Comparison of ENCODE assay signal across 8 cellular contexts in genomic region chr10:43076876-43077420, GRCh38. TPM values are rescaled to one million over a fixed set of nuclear protein-coding genes. Genes with fewer than 3 reads are reported as not detected.
A peak's percentile ranks its signal among the peaks of the same experiment; 100 is the strongest.
DNase-seq lines count a peak whose midpoint lies in the region; ATAC-seq and TF ChIP-seq lines count a peak whose summit lies in the region.

Gene RET (plus strand): TSS chr10:43077069. CDS start chr10:43077259, 190 bp downstream.

- H3K4me1 Mint-ChIP-seq in activated naive CD8-positive, alpha-beta T cell (ENCODE audit: low read depth), result peaks cover 10% of the 10 kb centered on the region

- no peaks in the 10 kb centered on the region for H3K9me3 Mint-ChIP-seq in activated naive CD8-positive, alpha-beta T cell (ENCODE audit: low read depth)

- H3K36me3 Mint-ChIP-seq in activated naive CD8-positive, alpha-beta T cell, result no peaks in the 10 kb centered on the region

- no peak within 1 kb of the TSS for H3K27ac Mint-ChIP-seq in activated naive CD8-positive, alpha-beta T cell

- in situ Hi-C loops in GM13976 (cut with MboI; ENCODE audit: low sequenced_read_pairs, unreplicated experiment), result no loop called here

- H3K4me3 Mint-ChIP-seq in activated naive CD8-positive, alpha-beta T cell, result peak within 1 kb of the TSS; percentile 74

- H3K27me3 Mint-ChIP-seq in activated naive CD8-positive, alpha-beta T cell, result peaks cover 10% of the 10 kb centered on the region

- under 1% methylated on average over 50 of the region's 78 CpGs for WGBS in smooth muscle cell (ENCODE audit: low lambda C conversion rate)

- no peak for ATAC-seq in GM18867 (IDR thresholded peaks at IDR 0.05; ENCODE audit: unreplicated experiment)
- ATAC-seq in GM21360 (IDR thresholded peaks at IDR 0.05; ENCODE audit: unreplicated experiment), result no peak

- H3K27me3 ChIP-seq in A673 (replicated peaks; ENCODE audit: insufficient read depth, low read depth, low read length, poor library complexity) (peaks cover 3% of the 10 kb centered on the region), smooth muscle cell (ENCODE audit: low read depth) (peaks cover 80% of the 10 kb centered on the region)

- POLR2A ChIA-PET in A673 (lab: Charles Lee; ENCODE audit: low non-redundant PET), result no interaction called here

- H3K4me3 ChIP-seq in A673 (ENCODE audit: low read depth, low read length, poor library complexity, severe bottlenecking) (peak within 1 kb of the TSS; percentile 56), iPS-11a (ENCODE audit: low read depth, low read length) (peak within 1 kb of the TSS; percentile 56), smooth muscle cell (peak within 1 kb of the TSS; percentile 38)

- H3K9me3 ChIP-seq in A673 (ENCODE audit: low read depth, low read length, poor library complexity, severe bottlenecking), result no peaks in the 10 kb centered on the region
- H3K9me3 ChIP-seq in smooth muscle cell (replicated peaks; ENCODE audit: low read depth), result no peaks in the 10 kb centered on the region

- no peaks in the 10 kb centered on the region for H3K36me3 ChIP-seq in A673 (ENCODE audit: insufficient read depth, low read length, poor library complexity, severe bottlenecking)
- H3K36me3 ChIP-seq in smooth muscle cell (ENCODE audit: low read depth), result no peaks in the 10 kb centered on the region

- H3K9ac ChIP-seq in smooth muscle cell (ENCODE audit: low read depth), result no peak within 1 kb of the TSS

- no TSS peak for BruUV-seq in A673 (replicated peaks; lab: Mats Ljungman, UMichigan)

- no peaks in the 10 kb centered on the region for H3F3A ChIP-seq in smooth muscle cell (ENCODE audit: low read depth)

- intact Hi-C loops in A673 (cut with micrococcal nuclease; ENCODE audit: unreplicated experiment), result no loop called here

- CTCF ChIA-PET in A673 (lab: Charles Lee), result interaction anchor here (0.6 to 0.8 kb wide), 2 partner anchors 18 to 26 kb away, joined by 3 read pairs; no protein-coding TSS in a partner anchor

- peak within 1 kb of the TSS; percentile 90 for H3K4me2 ChIP-seq in smooth muscle cell

- H3K79me2 ChIP-seq in smooth muscle cell (ENCODE audit: low read depth), result no peaks in the 10 kb centered on the region

- H3K27ac ChIP-seq in A673 (ENCODE audit: low read depth, low read length, poor library complexity, severe bottlenecking) (no peak within 1 kb of the TSS), smooth muscle cell (ENCODE audit: low read depth) (no peak within 1 kb of the TSS)

- no peaks in the 10 kb centered on the region for H4K20me1 ChIP-seq in smooth muscle cell (ENCODE audit: low read depth)

- H3K4me1 ChIP-seq in A673 (ENCODE audit: insufficient read depth, low read length, poor library complexity, severe bottlenecking) (peaks cover 10% of the 10 kb centered on the region), smooth muscle cell (ENCODE audit: low read depth) (peaks cover 4% of the 10 kb centered on the region)

- no peak within 1 kb of the TSS for H2AFZ ChIP-seq in smooth muscle cell (ENCODE audit: low read depth)

- DNase-seq in A673 (ENCODE audit: low spot score) (peak; percentile 69), GM13976 (ENCODE audit: low spot score) (peak; percentile 57), smooth muscle cell (lab: John Stamatoyannopoulos, UW; ENCODE audit: unreplicated experiment) (no peak), NCI-H1694 treated with DMSO at 0.1 percent for 48 hours (lab: John Stamatoyannopoulos, UW) (no peak)

- no peak for TF ChIP-seq CTCF in A673 (conservative IDR thresholded peaks at IDR 0.05; ENCODE audit: low read depth, low read length)
- no peak for TF ChIP-seq CTCF in GM13976 (IDR thresholded peaks at IDR 0.05; ENCODE audit: borderline replicate concordance, control extremely low read depth, extremely low read depth, insufficient read depth, missing control alignments)
- TF ChIP-seq CTCF in smooth muscle cell (IDR thresholded peaks at IDR 0.05; ENCODE audit: borderline replicate concordance, insufficient read depth, poor library complexity, severe bottlenecking), result no peak

RNA-seq across cellular contexts. Expression of gene RET, which starts in this region (rescaled TPM):
- total RNA-seq in A673 (2021), result 68.0 and 70.1 TPM in 2 replicates
- 0.94 and 1.9 TPM in 2 replicates for total RNA-seq in smooth muscle cell
- polyA plus RNA-seq in smooth muscle cell, result 0.70 and 1.7 TPM in 2 replicates

Comparison
In these comparisons a context has a peak if more than half of its experiments do, and no peak if none do; other contexts are left out.
1. RNA of gene RET (total RNA-seq): 68.0 to 70.1 TPM in A673; 0.94 to 1.9 TPM in smooth muscle cell; every median in the first group is over 10 times any median in the second.
2. DNase-seq: peak in A673 (single experiment) and GM13976 (single experiment); none in smooth muscle cell (single experiment) and NCI-H1694 treated with DMSO at 0.1 percent for 48 hours (single experiment).
3. Peak in every context shown above with its lines, with median percentiles within 50 percentile points of each other: H3K4me3 ChIP-seq.